Comparison of ENCODE assay signal across 12 cellular contexts in the genomic region with DNA sequence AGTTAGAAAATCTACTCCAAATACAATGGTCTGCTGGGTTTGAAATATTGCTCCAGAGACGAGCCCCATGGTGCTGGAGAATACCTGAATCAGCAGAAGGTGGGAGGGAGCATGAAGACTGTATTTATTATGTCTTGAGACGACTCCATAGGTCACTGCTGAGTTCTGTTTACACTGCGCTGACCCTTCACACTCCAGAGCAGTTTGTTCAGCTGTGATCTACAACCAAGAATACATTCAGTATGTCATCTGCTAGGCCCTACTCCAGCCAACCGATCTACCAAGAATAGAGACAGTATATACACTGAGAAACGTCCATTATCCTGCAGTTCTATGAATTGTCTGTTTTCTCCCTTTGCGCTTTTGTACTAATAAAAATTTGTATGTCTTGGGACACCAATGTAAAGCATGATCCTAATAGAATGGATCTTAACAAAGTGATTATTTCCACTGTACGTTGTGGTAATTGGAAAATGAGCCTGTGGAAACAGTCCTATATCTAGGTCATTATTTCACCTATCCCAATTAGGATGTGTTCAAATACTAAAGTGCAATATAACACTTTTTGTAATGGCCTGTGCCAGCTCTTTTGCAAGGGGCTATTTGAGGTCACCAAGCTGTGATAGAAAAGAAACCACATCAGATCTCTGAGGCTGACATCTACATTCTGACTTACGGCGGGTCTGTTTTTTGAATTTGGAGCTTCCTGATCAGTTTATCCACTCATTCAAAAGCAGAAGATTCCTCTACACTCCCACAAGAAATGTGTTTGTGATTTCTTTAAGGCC.
"Had no signal": no experiment of that assay in that cellular context is flagged by ENCODE, and none has a peak within 500 bp of the region (broad histone marks: within the 10 kb centered on the region; RNA-seq: fewer than 3 reads in every experiment).

No MANE protein-coding gene starts in this region.

- ATAC-seq: activated CD8-positive, alpha-beta memory T cell treated with anti-CD3 and anti-CD28 coated beads, Interleukin-2, amount 10 ng/mL, durations not matched to agents 7 days and 5 days; left lung had no signal

- DNase-seq: activated CD4-positive, alpha-beta T cell treated with anti-CD3 and anti-CD28 coated beads, Interleukin-2, amount 50 U/mL, for 48 hours; activated CD4-positive, CD25-positive, alpha-beta regulatory T cell treated with anti-CD3 and anti-CD28 coated beads, Interleukin-2, amount 50 U/mL, for 72 hours; activated CD8-positive, alpha-beta memory T cell treated with anti-CD3 and anti-CD28 coated beads, Interleukin-2, amount 10 ng/mL, durations not matched to agents 7 days and 5 days; activated gamma-delta T cell treated with Interleukin-2 at 50 U/mL for 16 hours; activated naive CD8-positive, alpha-beta T cell treated with anti-CD3 and anti-CD28 coated beads, Interleukin-2, amount 10 ng/mL, durations not matched to agents 7 days and 5 days; activated T-cell treated with anti-CD3 and anti-CD28 coated beads, Interleukin-2, amount 50 U/mL, for 24 hours; anterior cingulate cortex; esophagus squamous epithelium; foreskin fibroblast; left lung; T-helper 9 cell had no signal

- H3K4me3 ChIP-seq: esophagus squamous epithelium, left lung, skin epidermis had no signal
